Comparison of ENCODE assay signal across 33 cellular contexts in the genomic region with DNA sequence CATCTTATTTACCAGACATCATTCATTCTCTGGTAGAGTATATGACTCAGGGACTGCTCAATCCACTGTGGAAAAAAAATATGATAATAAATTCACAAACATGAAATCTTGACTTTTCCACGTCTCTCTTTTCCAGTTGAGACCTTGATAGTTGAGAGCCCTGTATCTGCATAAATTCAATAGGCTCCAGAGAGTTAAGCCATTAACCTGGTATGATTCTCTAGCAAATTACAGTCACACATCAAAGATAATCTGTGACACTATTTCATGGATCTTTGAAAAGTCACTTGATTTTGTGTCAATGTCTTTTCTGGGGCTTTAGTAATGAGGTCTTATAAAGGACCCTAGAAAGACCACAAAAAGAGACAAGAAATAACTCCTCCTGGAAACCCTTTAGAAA.
"Had no signal": no experiment of that assay in that cellular context is flagged by ENCODE, and none has a peak within 500 bp of the region (broad histone marks: within the 10 kb centered on the region; RNA-seq: fewer than 3 reads in every experiment).

No MANE protein-coding gene starts in this region.

- H3K4me1 ChIP-seq: adrenal gland, ascending aorta, body of pancreas, breast epithelium had no signal

- DNase-seq: activated effector memory CD4-positive, alpha-beta T cell treated with anti-CD3 and anti-CD28 coated beads, Interleukin-2, amount 50 U/mL, for 16 hours; activated effector memory CD4-positive, alpha-beta T cell treated with Interleukin-2 at 50 U/mL for 16 hours; activated gamma-delta T cell; activated gamma-delta T cell treated with Interleukin-2 at 50 U/mL for 16 hours; activated naive CD4-positive, alpha-beta T cell; activated naive CD4-positive, alpha-beta T cell treated with anti-CD3 and anti-CD28 coated beads for 36 hours; activated naive CD4-positive, alpha-beta T cell treated with anti-CD3 and anti-CD28 coated beads, Interleukin-2, amount 10 ng/mL, durations not matched to agents 7 days and 5 days; activated naive CD4-positive, alpha-beta T cell treated with anti-CD3 and anti-CD28 coated beads, Interleukin-2, amount 50 U/mL, for 16 hours; activated naive CD4-positive, alpha-beta T cell treated with Interleukin-2 at 50 U/mL for 16 hours; activated naive CD8-positive, alpha-beta T cell treated with anti-CD3 and anti-CD28 coated beads for 36 hours; activated naive CD8-positive, alpha-beta T cell treated with anti-CD3 and anti-CD28 coated beads, Interleukin-2, amount 10 ng/mL, durations not matched to agents 7 days and 5 days; activated naive CD8-positive, alpha-beta T cell treated with anti-CD3 and anti-CD28 coated beads, Interleukin-2, amount 50 U/mL, for 24 hours; activated T-cell treated with anti-CD3 and anti-CD28 coated beads for 4 hours; activated T-cell treated with anti-CD3 and anti-CD28 coated beads, Interleukin-2, amount 50 U/mL, for 1 hour; activated T-cell treated with anti-CD3 and anti-CD28 coated beads, Interleukin-2, amount 50 U/mL, for 24 hours; activated T-cell treated with anti-CD3 and anti-CD28 coated beads, Interleukin-2, amount 50 U/mL, for 4 hours; activated T-cell treated with anti-CD3 and anti-CD28 coated beads, Interleukin-2, amount 50 U/mL, for 48 hours; activated T-cell treated with anti-CD3 and anti-CD28 coated beads, Interleukin-2, amount 50 U/mL, for 72 hours; adrenal gland; amniotic stem cell; amygdala; anterior cingulate cortex; aorta; body of pancreas; brain microvascular endothelial cell; caudate nucleus; central memory CD4-positive, alpha-beta T cell; cerebellar nuclear complex had no signal

- H3K9me3 ChIP-seq: adrenal gland, ascending aorta, body of pancreas, breast epithelium had no signal

- H3K36me3 ChIP-seq: adrenal gland, ascending aorta, brain microvascular endothelial cell, breast epithelium, cardiac muscle cell had no signal

- H3K27ac ChIP-seq: adrenal gland, ascending aorta, body of pancreas, brain microvascular endothelial cell, breast epithelium, cardiac muscle cell had no signal

- H3K27me3 ChIP-seq: adrenal gland, ascending aorta, body of pancreas, brain microvascular endothelial cell, breast epithelium, cardiac muscle cell had no signal

- H3K4me3 ChIP-seq: adrenal gland, ascending aorta, body of pancreas, breast epithelium, cardiac muscle cell had no signal

- ATAC-seq: activated naive CD4-positive, alpha-beta T cell treated with anti-CD3 and anti-CD28 coated beads, Interleukin-2, amount 50 U/mL, for 72 hours; activated naive CD8-positive, alpha-beta T cell treated with anti-CD3 and anti-CD28 coated beads, Interleukin-2, amount 50 U/mL, for 24 hours; activated T-cell treated with anti-CD3 and anti-CD28 coated beads, Interleukin-2, amount 50 U/mL, for 4 hours; activated T-cell treated with anti-CD3 and anti-CD28 coated beads, Interleukin-2, amount 50 U/mL, for 72 hours; activated T-helper 17 cell treated with anti-CD3 and anti-CD28 coated beads, Interleukin-2, amount 50 U/mL, for 72 hours; body of pancreas had no signal
